Comparison of ENCODE assay signal across 10 cellular contexts in the genomic region with DNA sequence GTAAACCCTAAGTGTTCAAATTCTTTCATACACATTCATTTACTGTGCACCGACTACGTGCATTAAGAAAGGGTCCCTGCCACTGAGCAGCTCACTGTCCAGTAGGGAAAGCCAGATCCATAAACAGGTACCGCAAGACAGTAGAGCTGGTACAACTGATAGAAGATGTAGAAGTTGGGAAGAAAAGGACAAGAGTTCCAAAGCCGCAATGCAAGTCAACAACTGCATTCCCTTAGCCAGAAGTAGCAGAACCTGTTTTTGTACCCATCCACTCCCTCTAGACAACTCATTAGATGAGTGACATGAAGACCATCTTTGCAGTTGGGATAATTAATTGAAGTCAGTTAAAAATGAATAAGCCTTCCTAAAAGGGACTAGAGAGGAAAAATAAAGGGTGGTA. TPM values are rescaled to one million over a fixed set of nuclear protein-coding genes. Genes with fewer than 3 reads are reported as not detected.
DNase-seq lines count a peak whose midpoint lies in the region; FAIRE-seq and TF ChIP-seq lines count a peak whose summit lies in the region.
"Had no signal": no experiment of that assay in that cellular context is flagged by ENCODE, and none has a peak within 500 bp of the region (broad histone marks: within the 10 kb centered on the region; RNA-seq: fewer than 3 reads in every experiment).

No MANE protein-coding gene starts in this region.

- no peak for TF ChIP-seq POLR2A in transverse colon (IDR thresholded peaks at IDR 0.05)

- H3K4me1 Mint-ChIP-seq in activated naive CD4-positive, alpha-beta T cell treated with anti-CD3 and anti-CD28 coated beads, Interleukin-2, amount 50 U/mL, for 24 hours: peaks cover 54% of the 10 kb centered on the region

- DNase-seq in activated naive CD4-positive, alpha-beta T cell (lab: John Stamatoyannopoulos, UW): no peak
- DNase-seq in WERI-Rb-1 (no peak), hepatocyte (ENCODE audit: low spot score) (no peak), tibial artery (no peak), retina (no peak), transverse colon (no peak), frontal cortex (ENCODE audit: low spot score in 2 of 2) (no peak)
- DNase-seq: central memory CD4-positive, alpha-beta T cell; NCI-H1105 had no signal

- H3K36me3 Mint-ChIP-seq in activated naive CD4-positive, alpha-beta T cell treated with anti-CD3 and anti-CD28 coated beads, Interleukin-2, amount 50 U/mL, for 24 hours: no peaks in the 10 kb centered on the region

- peak overlapping the region; percentile 90 for H2AFZ ChIP-seq in hepatocyte

- 73% methylated on average over 4 of the region's 4 CpGs for WGBS in hepatocyte (ENCODE audit: low lambda C conversion rate, missing lambda C conversion rate)
- WGBS in transverse colon (ENCODE audit: low coverage in 1 of 2), 2 donors: 57 to 60% methylated on average over 4 of the region's 4 CpGs

- no peaks in the 10 kb centered on the region for H3K27me3 ChIP-seq in WERI-Rb-1 (ENCODE audit: insufficient read depth, low read depth, severe bottlenecking)
- no peaks in the 10 kb centered on the region for H3K27me3 ChIP-seq in hepatocyte
- no peaks in the 10 kb centered on the region for H3K27me3 ChIP-seq in tibial artery
- no peaks in the 10 kb centered on the region for H3K27me3 ChIP-seq in transverse colon

- H3K9me3 Mint-ChIP-seq in activated naive CD4-positive, alpha-beta T cell treated with anti-CD3 and anti-CD28 coated beads, Interleukin-2, amount 50 U/mL, for 24 hours: no peaks in the 10 kb centered on the region

- H3K4me2 ChIP-seq in hepatocyte: peak overlapping the region; percentile 85

- H3K36me3 ChIP-seq in WERI-Rb-1 (peaks cover 35% of the 10 kb centered on the region), hepatocyte (replicated peaks; ENCODE audit: insufficient read depth, low read depth) (no peaks in the 10 kb centered on the region), tibial artery (no peaks in the 10 kb centered on the region), transverse colon (no peaks in the 10 kb centered on the region)

- H3K9me3 ChIP-seq in WERI-Rb-1 (ENCODE audit: severe bottlenecking) (no peaks in the 10 kb centered on the region), hepatocyte (ENCODE audit: low read depth) (no peaks in the 10 kb centered on the region), tibial artery (no peaks in the 10 kb centered on the region), transverse colon (no peaks in the 10 kb centered on the region)

- no peak for TF ChIP-seq EP300 in transverse colon (IDR thresholded peaks at IDR 0.05; ENCODE audit: low read depth)

- no peak for FAIRE-seq in frontal cortex (lab: Jason Lieb, UNC)

- H4K20me1 ChIP-seq in hepatocyte (ENCODE audit: insufficient read depth, poor library complexity, severe bottlenecking): no peaks in the 10 kb centered on the region

- peak overlapping the region; percentile 42 for H3K27ac Mint-ChIP-seq in activated naive CD4-positive, alpha-beta T cell treated with anti-CD3 and anti-CD28 coated beads, Interleukin-2, amount 50 U/mL, for 24 hours

- in situ Hi-C loops in transverse colon (cut with MboI; ENCODE audit: low pct_ligation_motif_present in 1 of 4, low pct_unique_long_range_greater_than_20kb in 1 of 4, low sequenced_read_pairs in 3 of 4): loop anchor here in 1 of 4 donors (10.0 kb wide), 1 partner anchor 60 kb away; no protein-coding TSS in a partner anchor

- H3K27me3 Mint-ChIP-seq in activated naive CD4-positive, alpha-beta T cell treated with anti-CD3 and anti-CD28 coated beads, Interleukin-2, amount 50 U/mL, for 24 hours: no peaks in the 10 kb centered on the region

- H3K4me3 ChIP-seq in WERI-Rb-1 (ENCODE audit: low read depth, low read length) (peak overlapping the region; percentile 60), hepatocyte (peak overlapping the region; percentile 62), tibial artery (peak overlapping the region; percentile 96 to 99), transverse colon (peak overlapping the region in 2 of 4 donors; percentile 84 to 90)

- no peaks in the 10 kb centered on the region for H3K9me2 ChIP-seq in hepatocyte (replicated peaks; ENCODE audit: insufficient read depth)

- intact Hi-C loops in tibial artery (cut with DNase I; ENCODE audit: low total_unique reads): no loop called here
- intact Hi-C loops in transverse colon (cut with DNase I; ENCODE audit: low total_unique reads): loop anchor here (10.0 kb wide), 1 partner anchor 50 kb away; a partner anchor contains a TSS

- H3K4me1 ChIP-seq in hepatocyte (ENCODE audit: insufficient read depth): peaks cover 16% of the 10 kb centered on the region
- peaks cover 0 to 22% (median 17%) of the 10 kb centered on the region in 4 donors for H3K4me1 ChIP-seq in tibial artery
- peaks cover 8 to 21% (median 17%) of the 10 kb centered on the region in 4 donors for H3K4me1 ChIP-seq in transverse colon

- TF ChIP-seq CTCF in WERI-Rb-1 (IDR thresholded peaks at IDR 0.05; ENCODE audit: low read depth, low read length): no peak
- TF ChIP-seq CTCF in hepatocyte (IDR thresholded peaks at IDR 0.05; ENCODE audit: poor library complexity): no peak
- no peak for TF ChIP-seq CTCF in tibial artery (IDR thresholded peaks at IDR 0.05)
- no peak for TF ChIP-seq CTCF in transverse colon (IDR thresholded peaks at IDR 0.05)

- H3K4me3 Mint-ChIP-seq in activated naive CD4-positive, alpha-beta T cell treated with anti-CD3 and anti-CD28 coated beads, Interleukin-2, amount 50 U/mL, for 24 hours: peak overlapping the region; percentile 95

- peaks cover 59% of the 10 kb centered on the region for H3K79me2 ChIP-seq in hepatocyte

- H3K27ac ChIP-seq in WERI-Rb-1: no peak overlapping the region
- H3K27ac ChIP-seq in hepatocyte: peak overlapping the region; percentile 97
- H3K27ac ChIP-seq in tibial artery: peak overlapping the region; percentile 87 to 94
- H3K27ac ChIP-seq in transverse colon: peak overlapping the region in 1 of 4 donors; percentile 94

RNA-seq across cellular contexts. Expression of a gene that starts 1.3 kb away (rescaled TPM):
- total RNA-seq in hepatocyte: 14.4 and 16.9 TPM in 2 replicates
- 3.9 and 5.0 TPM in 2 replicates for polyA plus RNA-seq in hepatocyte
- total RNA-seq in transverse colon: 10 to 100 TPM in 2 of 4 donors, 1 to 10 TPM in 2; 2.2 to 20.3 (median 10.5) TPM
- total RNA-seq in frontal cortex: 39.1 TPM

RNA-seq across cellular contexts. Expression of a gene that starts 14.6 kb away (rescaled TPM):
- total RNA-seq in hepatocyte (45.6 and 49.1 TPM in 2 replicates), transverse colon (10 to 100 TPM; 21.7 to 48.8 (median 32.7) TPM), frontal cortex (104 TPM)
- polyA plus RNA-seq in hepatocyte: 51.9 and 57.0 TPM in 2 replicates

RNA-seq across cellular contexts. Expression of a gene that starts 52.8 kb away (rescaled TPM):
- total RNA-seq in hepatocyte (22.4 and 27.2 TPM in 2 replicates), transverse colon (10 to 100 TPM; 13.3 to 39.0 (median 23.3) TPM), frontal cortex (37.1 TPM)
- 24.8 and 29.0 TPM in 2 replicates for polyA plus RNA-seq in hepatocyte
